In the genomic region with DNA sequence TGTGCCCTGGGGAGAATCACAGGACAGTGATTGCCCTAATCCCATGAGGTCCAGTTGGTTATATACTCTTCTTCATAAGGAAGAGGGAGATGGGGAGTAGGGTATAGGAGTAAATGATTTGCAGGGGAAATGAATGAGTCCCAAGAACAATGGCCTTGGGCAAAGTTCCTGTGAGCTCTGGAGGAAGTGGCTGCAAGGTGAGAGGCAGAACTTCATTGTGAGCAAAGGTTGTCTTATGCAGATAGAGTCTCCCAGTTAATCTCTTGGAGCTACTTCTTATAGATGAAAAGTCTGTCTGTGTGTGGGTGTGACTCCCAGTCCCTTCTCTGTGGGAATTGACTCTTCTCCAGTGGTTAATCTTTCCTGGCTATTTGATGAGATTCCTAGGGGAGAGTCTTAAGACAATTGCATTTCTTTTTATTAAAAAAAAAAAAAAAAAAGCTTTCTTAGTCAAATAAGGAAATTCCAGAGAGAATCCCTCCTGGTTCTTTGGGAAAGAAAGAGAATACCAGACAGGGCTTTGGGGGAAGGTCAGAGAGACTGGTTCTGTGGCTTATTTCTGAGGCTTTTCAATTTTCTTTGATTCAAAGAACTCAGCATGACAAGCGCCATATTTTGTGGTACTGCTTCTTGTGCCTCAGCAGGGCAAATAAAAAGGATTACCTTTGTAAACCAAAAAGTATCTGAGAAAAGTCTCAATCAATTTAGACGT, we compare ENCODE assay signal across 26 cellular contexts. TPM values are rescaled to one million over a fixed set of nuclear protein-coding genes. Genes with fewer than 3 reads are reported as not detected.
"Had no signal": no experiment of that assay in that cellular context is flagged by ENCODE, and none has a peak within 500 bp of the region (broad histone marks: within the 10 kb centered on the region; RNA-seq: fewer than 3 reads in every experiment).

No MANE protein-coding gene starts in this region.

- H3K27me3 Mint-ChIP-seq: activated naive CD8-positive, alpha-beta T cell treated with anti-CD3 and anti-CD28 coated beads for 36 hours had no signal

- H3K36me3 ChIP-seq: brain microvascular endothelial cell, cardiac muscle cell, MG63, Peyer's patch, SJSA1 had no signal

- H3K4me1 ChIP-seq: Peyer's patch, SJSA1 had no signal

- H3K27ac ChIP-seq: brain microvascular endothelial cell, cardiac muscle cell, Peyer's patch, RWPE1, SJSA1 had no signal

- H3K9me3 Mint-ChIP-seq: activated T-helper 17 cell treated with anti-CD3 and anti-CD28 coated beads, Interleukin-2, amount 50 U/mL, for 72 hours had no signal

- H3K4me3 Mint-ChIP-seq: activated CD4-positive, alpha-beta memory T cell treated with anti-CD3 and anti-CD28 coated beads, Interleukin-2, amount 10 ng/mL, durations not matched to agents 7 days and 5 days; activated CD4-positive, alpha-beta T cell treated with anti-CD3 and anti-CD28 coated beads, Interleukin-2, amount 10 ng/mL, durations not matched to agents 7 days and 5 days; activated naive CD4-positive, alpha-beta T cell treated with anti-CD3 and anti-CD28 coated beads for 36 hours; activated naive CD8-positive, alpha-beta T cell treated with anti-CD3 and anti-CD28 coated beads for 36 hours; activated T-helper 17 cell treated with anti-CD3 and anti-CD28 coated beads, Interleukin-2, amount 50 U/mL, for 72 hours; T-helper 1 cell treated with Interleukin-12 subunit alpha and Interleukin-12 subunit beta and Interleukin-4 antibody, amounts not matched to agents 30 μg/mL and 1 μg/mL, for 36 hours had no signal

- H3K27ac Mint-ChIP-seq: activated CD4-positive, alpha-beta memory T cell treated with anti-CD3 and anti-CD28 coated beads, Interleukin-2, amount 10 ng/mL, durations not matched to agents 7 days and 5 days; activated CD4-positive, alpha-beta T cell treated with anti-CD3 and anti-CD28 coated beads, Interleukin-2, amount 10 ng/mL, durations not matched to agents 7 days and 5 days; activated naive CD4-positive, alpha-beta T cell treated with anti-CD3 and anti-CD28 coated beads for 36 hours; activated naive CD8-positive, alpha-beta T cell treated with anti-CD3 and anti-CD28 coated beads for 36 hours; activated T-helper 17 cell treated with anti-CD3 and anti-CD28 coated beads, Interleukin-2, amount 50 U/mL, for 72 hours; T-helper 1 cell treated with Interleukin-12 subunit alpha and Interleukin-12 subunit beta and Interleukin-4 antibody, amounts not matched to agents 30 μg/mL and 1 μg/mL, for 36 hours had no signal

- ATAC-seq: activated T-helper 17 cell treated with anti-CD3 and anti-CD28 coated beads, Interleukin-2, amount 50 U/mL, for 72 hours had no signal

- H3K36me3 Mint-ChIP-seq: activated naive CD8-positive, alpha-beta T cell treated with anti-CD3 and anti-CD28 coated beads for 36 hours had no signal

- H3K27me3 ChIP-seq: brain microvascular endothelial cell, cardiac muscle cell, Peyer's patch, SJSA1 had no signal

- H3K4me1 Mint-ChIP-seq: activated CD4-positive, alpha-beta memory T cell treated with anti-CD3 and anti-CD28 coated beads, Interleukin-2, amount 10 ng/mL, durations not matched to agents 7 days and 5 days; activated CD4-positive, alpha-beta T cell treated with anti-CD3 and anti-CD28 coated beads, Interleukin-2, amount 10 ng/mL, durations not matched to agents 7 days and 5 days; activated naive CD8-positive, alpha-beta T cell treated with anti-CD3 and anti-CD28 coated beads for 36 hours; activated T-helper 17 cell treated with anti-CD3 and anti-CD28 coated beads, Interleukin-2, amount 50 U/mL, for 72 hours had no signal

- H3K4me3 ChIP-seq: cardiac muscle cell, MG63, Peyer's patch, SJSA1 had no signal

- DNase-seq: activated CD4-positive, alpha-beta memory T cell treated with anti-CD3 and anti-CD28 coated beads, Interleukin-2, amount 10 ng/mL, durations not matched to agents 7 days and 5 days; activated CD4-positive, alpha-beta T cell treated with anti-CD3 and anti-CD28 coated beads, Interleukin-2, amount 10 ng/mL, durations not matched to agents 7 days and 5 days; activated CD4-positive, CD25-positive, alpha-beta regulatory T cell treated with anti-CD3 and anti-CD28 coated beads, Interleukin-2, amount 50 U/mL, for 72 hours; activated gamma-delta T cell; activated naive CD4-positive, alpha-beta T cell treated with anti-CD3 and anti-CD28 coated beads for 36 hours; activated naive CD8-positive, alpha-beta T cell treated with anti-CD3 and anti-CD28 coated beads for 36 hours; activated T-cell treated with anti-CD3 and anti-CD28 coated beads for 4 hours; activated T-cell treated with anti-CD3 and anti-CD28 coated beads, Interleukin-2, amount 50 U/mL, for 48 hours; brain microvascular endothelial cell; MG63; MV-4-11; NCI-H1092 treated with DMSO at 0.1 percent for 48 hours; NCI-H1417 treated with DMSO at 0.1 percent for 48 hours; NCI-H1694; NCI-H2029 treated with DMSO at 0.1 percent for 48 hours; NCI-H510A treated with DMSO at 0.1 percent for 48 hours; NCI-H69; NK-92 treated with Interleukin-12 subunit alpha and Interleukin-12 subunit beta, amount 100 ng/mL, for 24 hours; Right ventricle myocardium superior had no signal

RNA-seq across cellular contexts. Expression of a gene that starts 33.6 kb away (rescaled TPM):
- total RNA-seq: activated CD4-positive, alpha-beta memory T cell treated with anti-CD3 and anti-CD28 coated beads, Interleukin-2, amount 10 ng/mL, durations not matched to agents 7 days and 5 days; activated CD4-positive, alpha-beta T cell treated with anti-CD3 and anti-CD28 coated beads, Interleukin-2, amount 10 ng/mL, durations not matched to agents 7 days and 5 days; activated CD8-positive, alpha-beta memory T cell treated with anti-CD3 and anti-CD28 coated beads for 36 hours; activated naive CD4-positive, alpha-beta T cell treated with anti-CD3 and anti-CD28 coated beads for 36 hours; activated naive CD8-positive, alpha-beta T cell treated with anti-CD3 and anti-CD28 coated beads for 36 hours had no signal
